ENCODE assay signal across 20 cellular contexts in genomic region chr2:46015671-46016070, GRCh38.
DNase-seq lines count a peak whose midpoint lies in the region; FAIRE-seq and TF ChIP-seq lines count a peak whose summit lies in the region.
"Had no signal": no experiment of that assay in that cellular context is flagged by ENCODE, and none has a peak within 500 bp of the region (broad histone marks: within the 10 kb centered on the region; RNA-seq: fewer than 3 reads in every experiment).

No MANE protein-coding gene starts in this region.

- no CpG with 5 or more reads among the region's 7 CpGs for WGBS in iPS DF 6.9 (ENCODE audit: insufficient coverage, insufficient read length)

- DNase-seq in HFFc6 (no peak), SK-N-MC (ENCODE audit: low read depth, low spot score) (no peak), iPS DF 6.9 (ENCODE audit: low read depth, low spot score) (no peak), retina (peak; percentile 18), iPS-NIHi11 (ENCODE audit: low spot score) (no peak), nephron progenitor cell (no peak), D721Med (ENCODE audit: insufficient read length, low spot score) (no peak), mesenteric fat pad (ENCODE audit: low spot score) (no peak)
- DNase-seq: activated CD4-positive, alpha-beta T cell treated with anti-CD3 and anti-CD28 coated beads for 4 hours; activated naive CD4-positive, alpha-beta T cell; BE2C; Caco-2; effector memory CD8-positive, alpha-beta T cell; NCI-H1417; NCI-H82; pancreas; stimulated activated CD8-positive, alpha-beta memory T cell treated with anti-CD3 and anti-CD28 coated beads, Interleukin-4, amount 100 ng/mL, for 48 hours had no signal

- peaks cover 59% of the 10 kb centered on the region for H3K4me1 Mint-ChIP-seq in HFFc6 (ENCODE audit: low read depth)
- peaks cover 24% of the 10 kb centered on the region for H3K4me1 Mint-ChIP-seq in nephron progenitor cell

- no peaks in the 10 kb centered on the region for H3K36me3 ChIP-seq in SK-N-MC (ENCODE audit: insufficient read depth, low read length)
- no peaks in the 10 kb centered on the region; the same call in 1 of the 2 replicates for H3K36me3 ChIP-seq in iPS DF 6.9 (ENCODE audit: control insufficient read depth, insufficient read depth, low read length)
- H3K36me3 ChIP-seq: pancreas had no signal

- peak overlapping the region; percentile 19; the same call in 1 of the 2 replicates for H3K27ac Mint-ChIP-seq in HFFc6
- no peak overlapping the region for H3K27ac Mint-ChIP-seq in nephron progenitor cell
- H3K27ac Mint-ChIP-seq: effector memory CD8-positive, alpha-beta T cell had no signal

- no peaks in the 10 kb centered on the region for H3K9me3 ChIP-seq in SK-N-MC (ENCODE audit: low read depth, low read length)
- H3K9me3 ChIP-seq in iPS DF 6.9 (ENCODE audit: control insufficient read depth, insufficient read depth, low read length) = no peaks in the 10 kb centered on the region
- H3K9me3 ChIP-seq: BE2C, Caco-2, pancreas, suprapubic skin had no signal

- peak overlapping the region; percentile 95 for H3K27ac ChIP-seq in SK-N-MC
- H3K27ac ChIP-seq in iPS DF 6.9 (ENCODE audit: low read length) = peak overlapping the region; percentile 12
- H3K27ac ChIP-seq: hepatocyte, pancreas, suprapubic skin had no signal

- peak overlapping the region; percentile 65 for H3K9ac ChIP-seq in SK-N-MC (ENCODE audit: insufficient read length)

- peak overlapping the region; percentile 70 for H3K4me3 ChIP-seq in SK-N-MC
- no peak overlapping the region for H3K4me3 ChIP-seq in iPS DF 6.9 (ENCODE audit: low read length)
- H3K4me3 ChIP-seq: hepatocyte, pancreas, skin epidermis, suprapubic skin had no signal

- H3K4me1 ChIP-seq in iPS DF 6.9 (ENCODE audit: control insufficient read depth, insufficient read depth, low read length) = peaks cover 6% of the 10 kb centered on the region
- H3K4me1 ChIP-seq: Caco-2, pancreas had no signal

- H3K36me3 Mint-ChIP-seq in HFFc6 (ENCODE audit: low read depth) (peaks cover 15% of the 10 kb centered on the region), nephron progenitor cell (ENCODE audit: low read depth) (peaks cover 4% of the 10 kb centered on the region)

- H3K4me3 Mint-ChIP-seq in HFFc6 (peak overlapping the region; percentile 22; the same call in 1 of the 2 replicates), nephron progenitor cell (no peak overlapping the region)
- H3K4me3 Mint-ChIP-seq: effector memory CD8-positive, alpha-beta T cell had no signal

- no peaks in the 10 kb centered on the region for H3K27me3 ChIP-seq in iPS DF 6.9 (ENCODE audit: control insufficient read depth, insufficient read depth, low read length)
- H3K27me3 ChIP-seq: BE2C, hepatocyte, pancreas, suprapubic skin had no signal

- H3K9me3 Mint-ChIP-seq in HFFc6 (peaks cover 3% of the 10 kb centered on the region; the same call in 1 of the 2 replicates), nephron progenitor cell (peaks cover 4% of the 10 kb centered on the region)
- H3K9me3 Mint-ChIP-seq: effector memory CD8-positive, alpha-beta T cell had no signal

- FAIRE-seq in D721Med (lab: Jason Lieb, UNC) = no peak
- FAIRE-seq: pancreas had no signal

- peaks cover 5% of the 10 kb centered on the region; the same call in 1 of the 2 replicates for H3K27me3 Mint-ChIP-seq in HFFc6 (ENCODE audit: insufficient read depth)
- peaks cover 5% of the 10 kb centered on the region for H3K27me3 Mint-ChIP-seq in nephron progenitor cell (ENCODE audit: low read depth, poor library complexity)
- H3K27me3 Mint-ChIP-seq: effector memory CD8-positive, alpha-beta T cell had no signal

- no peak for TF ChIP-seq CTCF in HFFc6 (IDR thresholded peaks at IDR 0.05)
- TF ChIP-seq CTCF in nephron progenitor cell (IDR thresholded peaks at IDR 0.05) = no peak
- no peak for TF ChIP-seq CTCF in D721Med (IDR thresholded peaks at IDR 0.05; ENCODE audit: insufficient read depth, missing control alignments)
